ENCODE assay signal across 8 cellular contexts in the genomic region with DNA sequence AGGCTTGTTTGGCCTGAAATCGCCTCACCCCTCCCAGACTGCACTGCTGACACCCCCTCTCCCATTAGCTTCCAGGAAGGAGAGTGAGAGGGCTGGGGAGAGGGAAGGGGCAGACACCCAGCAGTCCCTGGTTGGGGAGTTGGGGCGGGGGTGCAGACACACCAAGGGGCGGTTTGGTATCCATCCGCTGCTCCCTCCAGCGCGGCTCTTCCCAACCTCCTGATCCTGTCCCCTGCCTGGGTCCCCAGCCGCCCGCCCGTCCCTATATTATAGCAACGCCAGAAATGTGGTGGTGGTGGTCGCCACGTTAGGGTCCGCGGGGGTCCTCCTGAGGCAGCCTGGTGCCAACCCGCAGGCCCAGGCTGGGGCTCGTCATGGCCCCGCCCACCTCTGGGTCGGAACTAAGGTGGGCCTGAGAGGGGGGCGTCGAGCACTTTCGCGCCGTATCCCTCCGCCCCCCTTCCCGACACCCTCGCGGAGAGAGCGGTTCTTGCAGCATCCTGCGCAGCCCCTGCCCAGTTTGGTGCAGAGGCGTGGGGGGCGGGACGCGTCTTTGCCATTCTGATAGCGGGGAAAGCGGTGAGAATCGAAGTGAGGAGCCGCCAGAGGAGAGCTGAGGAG. TPM values are rescaled to one million over a fixed set of nuclear protein-coding genes. Genes with fewer than 3 reads are reported as not detected.
A peak's percentile ranks its signal among the peaks of the same experiment; 100 is the strongest.
DNase-seq lines count a peak whose midpoint lies in the region; ATAC-seq, FAIRE-seq and TF ChIP-seq lines count a peak whose summit lies in the region.

No MANE protein-coding gene starts in this region.

- no peak for TF ChIP-seq CTCF in heart right ventricle (IDR thresholded peaks at IDR 0.05)
- no peak for TF ChIP-seq CTCF in cardiac fibroblast (IDR thresholded peaks at IDR 0.05; ENCODE audit: low read depth, low read length)
- TF ChIP-seq CTCF in vagina (IDR thresholded peaks at IDR 0.05) = no peak

- 13 to 14% methylated on average over 31 to 37 of the region's 37 CpGs for WGBS in heart right ventricle, 2 donors

- peak overlapping the region in 2 of 10 donors; percentile 40 to 58 for H3K27ac ChIP-seq in heart right ventricle
- H3K27ac ChIP-seq in vagina = peak overlapping the region; percentile 33

- H3K36me3 ChIP-seq in heart right ventricle (no peaks in the 10 kb centered on the region), vagina (no peaks in the 10 kb centered on the region)

- no peak for TF ChIP-seq POLR2A in vagina (IDR thresholded peaks at IDR 0.05)

- H3K4me3 ChIP-seq in heart right ventricle (peak overlapping the region; percentile 47 to 69 (median 58)), cardiac fibroblast (replicated peaks in 1 of 2; ENCODE audit: low read depth in 2 of 2, low read length in 2 of 2) (peak overlapping the region; percentile 60), mononuclear cell (ENCODE audit: low read length) (peak overlapping the region; percentile 28), vagina (peak overlapping the region; percentile 49 to 51)

- intact Hi-C loops in heart right ventricle (cut with DNase I) = loop anchor here in 1 of 10 donors (1.0 kb wide), 1 partner anchor 32 kb away; no protein-coding TSS in a partner anchor
- intact Hi-C loops in cardiac septum (cut with DNase I) = no loop called here
- intact Hi-C loops in vagina (cut with DNase I) = no loop called here

- DNase-seq in heart right ventricle (peak in 1 of 2 donors; percentile 9), cardiac septum (ENCODE audit: low spot score) (no peak), cardiac fibroblast (ENCODE audit: low read depth in 2 of 2) (no peak), vagina (ENCODE audit: extremely low spot score in 2 of 2) (no peak), frontal cortex (ENCODE audit: low spot score in 2 of 2) (no peak), HTR-8/SVneo (ENCODE audit: insufficient read length, low spot score) (no peak)

- FAIRE-seq in frontal cortex (lab: Jason Lieb, UNC) (no peak), HTR-8/SVneo (lab: Jason Lieb, UNC) (no peak)

- H3K4me1 ChIP-seq in heart right ventricle = peaks cover 0 to 5% (median 0%) of the 10 kb centered on the region in 9 donors
- H3K4me1 ChIP-seq in mononuclear cell (ENCODE audit: insufficient read depth, low read length) = no peaks in the 10 kb centered on the region
- no peaks in the 10 kb centered on the region for H3K4me1 ChIP-seq in vagina

- peak in 5 of 8 donors; percentile 14 to 35 (median 26) for ATAC-seq in heart right ventricle
- ATAC-seq in GM21447 (IDR thresholded peaks at IDR 0.05; ENCODE audit: unreplicated experiment) = no peak

- H3K27me3 ChIP-seq in heart right ventricle (peaks cover 0 to 20% (median 0%) of the 10 kb centered on the region in 7 donors), mononuclear cell (ENCODE audit: insufficient read depth, low read length) (no peaks in the 10 kb centered on the region), vagina (no peaks in the 10 kb centered on the region)

- no peaks in the 10 kb centered on the region for H3K9me3 ChIP-seq in heart right ventricle
- no peaks in the 10 kb centered on the region for H3K9me3 ChIP-seq in mononuclear cell (ENCODE audit: low read depth, low read length)
- H3K9me3 ChIP-seq in vagina = no peaks in the 10 kb centered on the region

RNA-seq across cellular contexts. Expression of a gene that starts 25.1 kb away (rescaled TPM):
- total RNA-seq in heart right ventricle = 10 to 100 TPM in 1 of 10 donors, 1 to 10 TPM in 9; 4.6 to 10.1 (median 6.6) TPM
- polyA plus RNA-seq in heart right ventricle = 1 to 10 TPM in 1 of 2 donors, under 1 TPM in 1; 0.73 to 1.0 TPM
- 5.7 TPM for total RNA-seq in cardiac septum
- total RNA-seq in mononuclear cell = 0.73 TPM
- 3.2 TPM for total RNA-seq in vagina
- 62.0 TPM for total RNA-seq in frontal cortex

RNA-seq across cellular contexts. Expression of a gene that starts 33.4 kb away (rescaled TPM):
- total RNA-seq in heart right ventricle (10 to 100 TPM; 11.5 to 21.3 (median 15.9) TPM), cardiac septum (17.7 TPM), mononuclear cell (1.8 TPM), vagina (10.8 TPM), frontal cortex (84.8 TPM)
- 1 to 10 TPM; 3.7 to 4.0 TPM for polyA plus RNA-seq in heart right ventricle
